ENCODE assay signal across 8 cellular contexts in the genomic region with DNA sequence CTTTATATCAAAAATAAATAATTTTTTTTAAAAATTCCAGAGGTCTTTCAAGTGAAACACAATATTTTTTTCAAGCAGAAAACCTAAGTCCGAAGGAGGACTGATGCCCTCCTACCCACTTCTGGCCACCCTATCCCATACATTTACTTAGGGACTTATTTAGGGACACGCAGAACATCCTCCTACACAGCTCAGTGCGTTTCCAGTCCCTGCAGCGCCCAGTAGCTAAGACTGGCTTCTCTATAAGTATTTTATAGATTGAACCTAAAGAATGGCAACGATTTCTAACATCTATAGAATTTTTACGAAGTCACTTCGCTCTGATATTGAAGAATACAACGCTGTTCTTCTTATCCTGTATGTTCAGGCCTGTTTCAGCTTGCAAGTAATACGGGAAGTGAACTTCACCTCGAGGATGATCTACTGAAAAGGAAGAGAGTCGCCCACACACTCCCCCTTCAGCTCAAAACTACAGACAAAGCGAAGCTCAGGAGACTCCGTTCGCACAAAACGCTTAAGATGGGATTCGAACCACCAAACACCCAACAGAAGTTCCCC. TPM values are rescaled to one million over a fixed set of nuclear protein-coding genes. Genes with fewer than 3 reads are reported as not detected.
DNase-seq lines count a peak whose midpoint lies in the region; ATAC-seq and TF ChIP-seq lines count a peak whose summit lies in the region.

No MANE protein-coding gene starts in this region.

- H3K27me3 ChIP-seq in Panc1 (ENCODE audit: control insufficient read depth, insufficient read depth, low read length) (no peaks in the 10 kb centered on the region), esophagus muscularis mucosa (no peaks in the 10 kb centered on the region), psoas muscle (ENCODE audit: insufficient read depth in 3 of 3, low read length in 2 of 3) (no peaks in the 10 kb centered on the region)

- ATAC-seq in Panc1 (no peak), psoas muscle (no peak), GM18519 (IDR thresholded peaks at IDR 0.05; ENCODE audit: low FRiP score, unreplicated experiment) (no peak), HG02938 (IDR thresholded peaks at IDR 0.05; ENCODE audit: unreplicated experiment) (no peak)

- TF ChIP-seq CTCF in GM12875 (IDR thresholded peaks at IDR 0.05; ENCODE audit: borderline replicate concordance, insufficient read depth, low read depth, low read length): no peak
- TF ChIP-seq CTCF in Panc1 (IDR thresholded peaks at IDR 0.05): no peak
- TF ChIP-seq CTCF in esophagus muscularis mucosa (IDR thresholded peaks at IDR 0.05): no peak
- no peak for TF ChIP-seq CTCF in psoas muscle (IDR thresholded peaks at IDR 0.05)

- WGBS in esophagus muscularis mucosa: 7% methylated on average over 16 of the region's 16 CpGs
- 6 to 7% (median 7%) methylated on average over 16 of the region's 16 CpGs for WGBS in psoas muscle, 3 donors

- in situ Hi-C loops in Panc1 (cut with HindIII; ENCODE audit: low pct_unique_long_range_greater_than_20kb, low sequenced_read_pairs): no loop called here

- DNase-seq in Panc1 (ENCODE audit: low read depth, low spot score) (no peak), esophagus muscularis mucosa (ENCODE audit: extremely low spot score) (no peak), psoas muscle (no peak), NCI-H2196 treated with DMSO at 0.1 percent for 48 hours (lab: John Stamatoyannopoulos, UW; ENCODE audit: unreplicated experiment) (no peak), amygdala (lab: John Stamatoyannopoulos, UW) (no peak)

- H3K4me1 ChIP-seq in Panc1 (ENCODE audit: control insufficient read depth, insufficient read depth, low read length) (peaks cover 8% of the 10 kb centered on the region), esophagus muscularis mucosa (peaks cover 10 to 20% (median 17%) of the 10 kb centered on the region in 4 donors), psoas muscle (peaks cover 8% of the 10 kb centered on the region)

- H3K9me3 ChIP-seq in Panc1 (ENCODE audit: control insufficient read depth, insufficient read depth, low read depth, low read length) (no peaks in the 10 kb centered on the region), esophagus muscularis mucosa (no peaks in the 10 kb centered on the region), psoas muscle (no peaks in the 10 kb centered on the region)

- H3K4me3 ChIP-seq in GM12875 (ENCODE audit: low read depth, low read length) (peak overlapping the region; percentile 59), Panc1 (ENCODE audit: low read depth in 2 of 2, low read length in 2 of 2) (peak overlapping the region; percentile 79 to 91), esophagus muscularis mucosa (peak overlapping the region; percentile 68 to 100 (median 88)), psoas muscle (peak overlapping the region; percentile 98)

- POLR2A ChIA-PET in Panc1 (lab: Charles Lee): no interaction called here

- H3K27ac ChIP-seq in Panc1 (ENCODE audit: low read length) (peak overlapping the region; percentile 90), esophagus muscularis mucosa (replicated peaks in 1 of 4) (peak overlapping the region in 3 of 4 donors; percentile 94 to 100 (median 99)), psoas muscle (peak overlapping the region; percentile 97)

- BruUV-seq in Panc1 (replicated peaks; lab: Mats Ljungman, UMichigan): TSS peak; percentile 90

- TF ChIP-seq EP300 in esophagus muscularis mucosa (IDR thresholded peaks at IDR 0.05): no peak

- TF ChIP-seq POLR2A in esophagus muscularis mucosa (IDR thresholded peaks at IDR 0.05; ENCODE audit: low read depth): no peak

- intact Hi-C loops in Panc1 (cut with micrococcal nuclease; ENCODE audit: unreplicated experiment) (no loop called here), esophagus muscularis mucosa (cut with DNase I) (loop anchor here (10.0 kb wide), 1 partner anchor 136 kb away; no protein-coding TSS in a partner anchor), psoas muscle (cut with DNase I) (no loop called here)

- CTCF ChIA-PET in Panc1 (lab: Charles Lee): interaction anchor here (0.5 kb wide), 1 partner anchor 39 kb away, joined by 4 read pairs; no protein-coding TSS in a partner anchor

- peaks cover 4% of the 10 kb centered on the region for H3K36me3 ChIP-seq in Panc1 (ENCODE audit: control insufficient read depth, insufficient read depth, low read length)
- H3K36me3 ChIP-seq in esophagus muscularis mucosa: peaks cover 23 to 27% (median 25%) of the 10 kb centered on the region in 4 donors
- peaks cover 0 to 30% of the 10 kb centered on the region in 2 donors for H3K36me3 ChIP-seq in psoas muscle (ENCODE audit: insufficient read depth in 1 of 2, low read depth in 1 of 2)

RNA-seq across cellular contexts. Expression of a gene that starts 0.3 kb away (rescaled TPM):
- total RNA-seq in Panc1 (2021; ENCODE audit: unreplicated experiment) (29.5 TPM), esophagus muscularis mucosa (1 to 10 TPM; 2.9 to 5.1 (median 4.8) TPM), psoas muscle (1 to 10 TPM; 1.2 to 6.9 (median 2.3) TPM)
- 15.0 TPM for polyA plus RNA-seq in Panc1 (2012; ENCODE audit: insufficient read length)
- polyA plus RNA-seq in psoas muscle: 10 to 100 TPM in 1 of 3 donors, 1 to 10 TPM in 2; 1.5 to 14.8 (median 5.1) TPM

RNA-seq across cellular contexts. Expression of a gene that starts 0.6 kb away (rescaled TPM):
- total RNA-seq in Panc1 (2021; ENCODE audit: unreplicated experiment) (10.2 TPM), esophagus muscularis mucosa (10 to 100 TPM; 13.7 to 30.0 (median 15.7) TPM), psoas muscle (10 to 100 TPM; 10.3 to 15.7 (median 11.3) TPM)
- polyA plus RNA-seq in Panc1 (2012; ENCODE audit: insufficient read length): 9.0 TPM
- polyA plus RNA-seq in psoas muscle: 10 to 100 TPM; 13.0 to 26.5 (median 24.1) TPM

RNA-seq across cellular contexts. Expression of a gene that starts 31.2 kb away (rescaled TPM):
- total RNA-seq in Panc1 (2021; ENCODE audit: unreplicated experiment) (18.1 TPM), esophagus muscularis mucosa (10 to 100 TPM; 19.9 to 27.4 (median 20.1) TPM), psoas muscle (10 to 100 TPM; 19.9 to 29.4 (median 28.1) TPM)
- polyA plus RNA-seq in Panc1 (2012; ENCODE audit: insufficient read length): 6.7 TPM
- 10 to 100 TPM in 2 of 3 donors, 1 to 10 TPM in 1; 9.1 to 39.1 (median 14.8) TPM for polyA plus RNA-seq in psoas muscle

RNA-seq across cellular contexts. Expression of a gene that starts 59.1 kb away (rescaled TPM):
- total RNA-seq in Panc1 (2021; ENCODE audit: unreplicated experiment) (48.8 TPM), esophagus muscularis mucosa (100 to 1,000 TPM in 1 of 4 donors, 10 to 100 TPM in 3; 59.8 to 176 (median 70.2) TPM), psoas muscle (100 to 1,000 TPM in 2 of 4 donors, 10 to 100 TPM in 2; 38.9 to 151 (median 98.8) TPM)
- polyA plus RNA-seq in Panc1 (2012; ENCODE audit: insufficient read length): 43.2 TPM
- polyA plus RNA-seq in psoas muscle: 100 to 1,000 TPM in 2 of 3 donors, 10 to 100 TPM in 1; 82.6 to 173 (median 110) TPM
